12 cellular contexts compared by ENCODE assay signal in the genomic region with DNA sequence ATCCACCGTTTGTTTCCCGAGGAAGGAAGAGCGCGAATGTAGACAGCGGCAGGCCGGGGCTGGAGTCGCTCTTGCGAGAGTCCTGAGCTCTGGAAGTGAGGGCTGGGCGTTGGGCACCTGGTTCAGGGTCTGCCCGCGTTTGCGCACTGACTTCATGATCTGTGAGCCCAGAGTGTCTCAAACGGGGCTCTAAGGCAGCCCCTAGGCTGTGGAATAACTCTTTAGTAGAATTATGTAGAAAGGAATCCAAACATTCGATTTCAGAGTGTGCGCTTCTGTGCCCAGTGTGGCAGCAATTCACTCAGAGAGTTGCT. TPM values are rescaled to one million over a fixed set of nuclear protein-coding genes. Genes with fewer than 3 reads are reported as not detected.
DNase-seq lines count a peak whose midpoint lies in the region; ATAC-seq, FAIRE-seq and TF ChIP-seq lines count a peak whose summit lies in the region.
"Had no signal": no experiment of that assay in that cellular context is flagged by ENCODE, and none has a peak within 500 bp of the region (broad histone marks: within the 10 kb centered on the region; RNA-seq: fewer than 3 reads in every experiment).

No MANE protein-coding gene starts in this region.

- peak overlapping the region; percentile 5; the same call in 1 of the 2 replicates for H3K9ac ChIP-seq in GM23248

- no peak overlapping the region for H3K27ac Mint-ChIP-seq in activated B cell treated with CpG ODN at 0.5 μM for 24 hours

- H3K9me2 ChIP-seq in GM23248 (ENCODE audit: insufficient read depth) (no peaks in the 10 kb centered on the region), hepatocyte (replicated peaks; ENCODE audit: insufficient read depth) (no peaks in the 10 kb centered on the region)

- H2AFZ ChIP-seq in GM23248 (peak overlapping the region; percentile 73), hepatocyte (peak overlapping the region; percentile 71)

- H3K27ac ChIP-seq in GM23248 = no peak overlapping the region
- H3K27ac ChIP-seq in hepatocyte = no peak overlapping the region

- POLR2A ChIA-PET in activated B cell treated with CpG ODN at 0.5 μM for 24 hours (lab: Charles Lee) = no interaction called here

- H3K27me3 Mint-ChIP-seq in activated B cell treated with CpG ODN at 0.5 μM for 24 hours = peaks cover 39% of the 10 kb centered on the region

- H3K9me3 Mint-ChIP-seq in activated B cell treated with CpG ODN at 0.5 μM for 24 hours = no peaks in the 10 kb centered on the region

- in situ Hi-C loops in GM23248 (cut with MboI) = no loop called here

- H3K36me3 ChIP-seq in GM23248 (ENCODE audit: low read depth) = no peaks in the 10 kb centered on the region
- no peaks in the 10 kb centered on the region for H3K36me3 ChIP-seq in hepatocyte (replicated peaks; ENCODE audit: insufficient read depth, low read depth)

- no peak for ATAC-seq in activated B cell treated with CpG ODN at 0.5 μM for 24 hours (ENCODE audit: low read depth)

- H3K4me3 Mint-ChIP-seq in activated B cell treated with CpG ODN at 0.5 μM for 24 hours = peak overlapping the region; percentile 76

- H3K4me3 ChIP-seq in GM23248 (peak overlapping the region; percentile 71), hepatocyte (peak overlapping the region; percentile 61), retinal pigment epithelial cell (ENCODE audit: low read length) (peak overlapping the region; percentile 24)

- no peak for FAIRE-seq in H54 (lab: Jason Lieb, UNC)
- FAIRE-seq: GM18507 had no signal

- H3K27me3 ChIP-seq in GM23248 (replicated peaks; ENCODE audit: insufficient read depth) (peaks cover 16% of the 10 kb centered on the region; the same call in 1 of the 2 replicates), hepatocyte (peaks cover 50% of the 10 kb centered on the region)

- WGBS in GM23248 (ENCODE audit: low coverage in 1 of 2, low lambda C conversion rate in 2 of 2, missing lambda C conversion rate in 2 of 2), 2 experiments = 27% methylated on average over 15 of the region's 15 CpGs
- 16% methylated on average over 13 of the region's 15 CpGs for WGBS in hepatocyte (ENCODE audit: low lambda C conversion rate, missing lambda C conversion rate)

- no peak for TF ChIP-seq CTCF in activated B cell treated with CpG ODN at 0.5 μM for 24 hours (IDR thresholded peaks at IDR 0.05)
- TF ChIP-seq CTCF in hepatocyte (IDR thresholded peaks at IDR 0.05; ENCODE audit: poor library complexity) = no peak
- TF ChIP-seq CTCF in retinal pigment epithelial cell (conservative IDR thresholded peaks at IDR 0.05; ENCODE audit: low read depth, low read length) = no peak

- H3K4me1 Mint-ChIP-seq in activated B cell treated with CpG ODN at 0.5 μM for 24 hours = peaks cover 29% of the 10 kb centered on the region

- CTCF ChIA-PET in activated B cell treated with CpG ODN at 0.5 μM for 24 hours (lab: Charles Lee) = no interaction called here

- H3K4me2 ChIP-seq in GM23248 (ENCODE audit: unreplicated experiment) = peak overlapping the region; percentile 81
- H3K4me2 ChIP-seq in hepatocyte = peak overlapping the region; percentile 99

- no peaks in the 10 kb centered on the region for H3K79me2 ChIP-seq in GM23248 (ENCODE audit: insufficient read depth)
- no peaks in the 10 kb centered on the region for H3K79me2 ChIP-seq in hepatocyte

- no peak for DNase-seq in GM23248
- DNase-seq in activated B cell treated with CpG ODN at 0.5 μM for 24 hours = no peak
- no peak for DNase-seq in hepatocyte (ENCODE audit: low spot score)
- no peak for DNase-seq in retinal pigment epithelial cell (ENCODE audit: low read depth)
- no peak for DNase-seq in H54 (ENCODE audit: insufficient read length, low spot score)
- DNase-seq in Kasumi-1 (lab: John Stamatoyannopoulos, UW) = no peak
- no peak for DNase-seq in NCI-H748 treated with DMSO at 0.1 percent for 48 hours (lab: John Stamatoyannopoulos, UW)
- DNase-seq in hypothalamus (lab: John Stamatoyannopoulos, UW) = no peak
- DNase-seq: activated CD4-positive, alpha-beta T cell treated with anti-CD3 and anti-CD28 coated beads for 1 hour; occipital lobe had no signal

- intact Hi-C loops in activated B cell treated with CpG ODN at 0.5 μM for 24 hours (cut with micrococcal nuclease) = no loop called here

- TF ChIP-seq POLR2A in H54 (IDR thresholded peaks at IDR 0.05; ENCODE audit: low read depth, low read length) = no peak

- peaks cover 16% of the 10 kb centered on the region for H3K4me1 ChIP-seq in GM23248 (ENCODE audit: insufficient read depth)
- peaks cover 13% of the 10 kb centered on the region for H3K4me1 ChIP-seq in hepatocyte (ENCODE audit: insufficient read depth)

- H3K9me3 ChIP-seq in GM23248 (ENCODE audit: low read depth) (no peaks in the 10 kb centered on the region), hepatocyte (ENCODE audit: low read depth) (no peaks in the 10 kb centered on the region)

- H3F3A ChIP-seq in GM23248 (ENCODE audit: insufficient read depth) = 0 out of 2 replicates have a peak, but pooled peaks cover 4% of the 10 kb centered on the region

- H3K36me3 Mint-ChIP-seq in activated B cell treated with CpG ODN at 0.5 μM for 24 hours (ENCODE audit: low read depth) = no peaks in the 10 kb centered on the region

- H4K20me1 ChIP-seq in GM23248 (ENCODE audit: insufficient read depth) = no peaks in the 10 kb centered on the region
- no peaks in the 10 kb centered on the region for H4K20me1 ChIP-seq in hepatocyte (ENCODE audit: insufficient read depth, poor library complexity, severe bottlenecking)

RNA-seq across cellular contexts. Expression of gene GGTA1, which starts 0.5 kb away (rescaled TPM):
- total RNA-seq in GM23248 (2014; rRNA removed; shearing (Covaris generic)) = not detected in 2 replicates
- polyA plus RNA-seq in GM23248 (2016; fragmentation: Nextera tagmentation; extraction: Ambion mirVana) = not detected in 2 replicates
- total RNA-seq in activated B cell treated with CpG ODN at 0.5 μM for 24 hours = not detected in 2 replicates
- 0.07 and 0.72 TPM in 2 replicates for total RNA-seq in hepatocyte
- polyA plus RNA-seq in hepatocyte = 0.77 and 0.95 TPM in 2 replicates
- total RNA-seq: HT-29 had no signal
